1 cellular context compared by ENCODE assay signal in the genomic region with DNA sequence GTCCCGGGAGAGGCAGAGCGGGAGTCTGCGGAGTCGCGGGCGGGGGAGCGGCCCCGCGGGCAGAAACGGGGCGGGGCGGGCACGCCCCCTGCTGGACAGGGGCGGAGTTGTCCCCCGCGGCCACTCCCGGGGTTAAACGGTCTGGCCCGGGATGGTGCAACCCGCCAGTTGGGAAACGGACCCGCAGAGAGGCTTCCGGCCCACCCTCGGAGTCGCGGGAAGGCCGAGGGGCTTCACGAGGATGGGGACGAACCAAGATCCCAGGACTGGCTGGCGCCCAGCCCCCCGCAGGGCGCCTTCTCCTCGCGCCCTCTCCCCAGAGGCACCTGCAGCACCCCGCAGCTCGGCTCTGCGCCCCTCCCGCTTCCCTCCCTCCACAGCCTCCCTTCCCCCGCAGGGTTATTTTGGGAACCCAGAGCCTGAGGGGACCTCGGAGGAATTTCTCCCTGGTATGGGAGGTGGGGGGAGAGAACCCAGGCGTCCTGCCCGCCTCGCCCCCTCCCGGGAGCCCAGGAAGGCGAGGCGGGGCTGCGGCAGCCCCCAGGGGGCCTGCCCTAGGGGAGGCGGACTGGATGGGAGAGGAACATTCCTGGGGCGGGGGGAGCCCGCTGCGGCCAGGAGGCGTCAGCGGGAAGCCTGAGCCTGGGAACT.
TF ChIP-seq lines count a peak whose summit lies in the region.

No MANE protein-coding gene starts in this region.

TF ChIP-seq in PFSK-1, 5 proteins besides CTCF, POLR2A, EP300 and RAD21 (continued from another document):
- TF ChIP-seq, protein P1, sequence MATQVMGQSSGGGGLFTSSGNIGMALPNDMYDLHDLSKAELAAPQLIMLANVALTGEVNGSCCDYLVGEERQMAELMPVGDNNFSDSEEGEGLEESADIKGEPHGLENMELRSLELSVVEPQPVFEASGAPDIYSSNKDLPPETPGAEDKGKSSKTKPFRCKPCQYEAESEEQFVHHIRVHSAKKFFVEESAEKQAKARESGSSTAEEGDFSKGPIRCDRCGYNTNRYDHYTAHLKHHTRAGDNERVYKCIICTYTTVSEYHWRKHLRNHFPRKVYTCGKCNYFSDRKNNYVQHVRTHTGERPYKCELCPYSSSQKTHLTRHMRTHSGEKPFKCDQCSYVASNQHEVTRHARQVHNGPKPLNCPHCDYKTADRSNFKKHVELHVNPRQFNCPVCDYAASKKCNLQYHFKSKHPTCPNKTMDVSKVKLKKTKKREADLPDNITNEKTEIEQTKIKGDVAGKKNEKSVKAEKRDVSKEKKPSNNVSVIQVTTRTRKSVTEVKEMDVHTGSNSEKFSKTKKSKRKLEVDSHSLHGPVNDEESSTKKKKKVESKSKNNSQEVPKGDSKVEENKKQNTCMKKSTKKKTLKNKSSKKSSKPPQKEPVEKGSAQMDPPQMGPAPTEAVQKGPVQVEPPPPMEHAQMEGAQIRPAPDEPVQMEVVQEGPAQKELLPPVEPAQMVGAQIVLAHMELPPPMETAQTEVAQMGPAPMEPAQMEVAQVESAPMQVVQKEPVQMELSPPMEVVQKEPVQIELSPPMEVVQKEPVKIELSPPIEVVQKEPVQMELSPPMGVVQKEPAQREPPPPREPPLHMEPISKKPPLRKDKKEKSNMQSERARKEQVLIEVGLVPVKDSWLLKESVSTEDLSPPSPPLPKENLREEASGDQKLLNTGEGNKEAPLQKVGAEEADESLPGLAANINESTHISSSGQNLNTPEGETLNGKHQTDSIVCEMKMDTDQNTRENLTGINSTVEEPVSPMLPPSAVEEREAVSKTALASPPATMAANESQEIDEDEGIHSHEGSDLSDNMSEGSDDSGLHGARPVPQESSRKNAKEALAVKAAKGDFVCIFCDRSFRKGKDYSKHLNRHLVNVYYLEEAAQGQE (IDR thresholded peaks at IDR 0.05; ENCODE audit: insufficient read depth in 1 of 2, low read depth in 2 of 2, low read length in 2 of 2) = no peak
